22 cellular contexts compared by ENCODE assay signal in genomic region chr7:74665296-74665938, GRCh38. TPM values are rescaled to one million over a fixed set of nuclear protein-coding genes. Genes with fewer than 3 reads are reported as not detected.
DNase-seq lines count a peak whose midpoint lies in the region; ATAC-seq, FAIRE-seq and TF ChIP-seq lines count a peak whose summit lies in the region.
"Had no signal": no experiment of that assay in that cellular context is flagged by ENCODE, and none has a peak within 500 bp of the region (broad histone marks: within the 10 kb centered on the region; RNA-seq: fewer than 3 reads in every experiment).

No MANE protein-coding gene starts in this region.

- peaks cover 3 to 16% of the 10 kb centered on the region in 2 experiments for H3K36me3 ChIP-seq in GM12878 (ENCODE audit: control insufficient read depth in 2 of 2, insufficient read depth in 2 of 2, low read length in 1 of 2)
- H3K36me3 ChIP-seq in psoas muscle (ENCODE audit: insufficient read depth in 1 of 2, low read depth in 1 of 2), result peaks cover 0 to 27% of the 10 kb centered on the region in 2 donors

- WGBS in GM12878 (ENCODE audit: insufficient coverage, insufficient replicate concordance, low lambda C conversion rate, missing lambda C conversion rate), result 65% methylated on average over 12 of the region's 12 CpGs
- WGBS in psoas muscle, 3 donors, result 69 to 86% (median 75%) methylated on average over 12 of the region's 12 CpGs

- no peak overlapping the region for H3K9ac ChIP-seq in GM12878 (ENCODE audit: control insufficient read depth, insufficient read depth, low read length)

- no peak for TF ChIP-seq CTCF in GM12865 (IDR thresholded peaks at IDR 0.05; ENCODE audit: insufficient read depth, low read depth, low read length, missing control alignments)
- no peak for TF ChIP-seq CTCF in GM12878 (IDR thresholded peaks at IDR 0.05 in 2 of 3, conservative IDR thresholded peaks at IDR 0.05 in 1 of 3; ENCODE audit: control insufficient read depth in 2 of 3, extremely low read depth in 1 of 3, insufficient read depth in 1 of 3, low read depth in 3 of 3, low read length in 3 of 3)
- no peak for TF ChIP-seq CTCF in psoas muscle (IDR thresholded peaks at IDR 0.05)

- peaks cover 93% of the 10 kb centered on the region for H3K79me2 ChIP-seq in GM12878 (ENCODE audit: control insufficient read depth, insufficient read depth, low read length)

- BruUV-seq in GM12878 (replicated peaks; lab: Mats Ljungman, UMichigan), result no TSS peak

- H4K20me1 ChIP-seq in GM12878 (ENCODE audit: control insufficient read depth, insufficient read depth), result no peaks in the 10 kb centered on the region

- H3K4me3 ChIP-seq in GM12865 (ENCODE audit: low read depth, low read length) (no peak overlapping the region), GM12878 (no peak overlapping the region), psoas muscle (no peak overlapping the region)
- H3K4me3 ChIP-seq: pancreas, upper lobe of left lung had no signal

- DNase-seq in CD1c-positive myeloid dendritic cell (ENCODE audit: extremely low spot score), result peak; percentile 84
- peak; percentile 31 for DNase-seq in GM12865 (ENCODE audit: low read depth)
- no peak for DNase-seq in GM12878 (ENCODE audit: low read depth, low spot score)
- no peak for DNase-seq in psoas muscle
- DNase-seq in AG08396 (ENCODE audit: low spot score), result no peak
- DNase-seq in NCI-H446 (lab: John Stamatoyannopoulos, UW), result no peak
- DNase-seq in KBM-7, result no peak
- DNase-seq: activated CD4-positive, alpha-beta T cell treated with anti-CD3 and anti-CD28 coated beads for 48 hours; anterior cingulate cortex; Caco-2; erythroblast; foreskin melanocyte; islet precursor cell; MM.1S; naive thymus-derived CD4-positive, alpha-beta T cell; NCI-H1436 treated with DMSO at 0.1 percent for 48 hours; NCI-H69; pancreas; stimulated activated naive CD4-positive, alpha-beta T cell treated with Interleukin-2 at 50 U/mL for 16 hours had no signal

- SMC1A ChIA-PET in GM12878 (lab: Charles Lee; ENCODE audit: uncharacterized antibody, unreplicated experiment), result interaction anchor here (1.5 to 1.6 kb wide), 2 partner anchors 11 to 78 kb away, joined by 3 read pairs; no protein-coding TSS in a partner anchor

- H2AFZ ChIP-seq in GM12878 (ENCODE audit: control insufficient read depth, low read depth, low read length), result no peak overlapping the region

- ATAC-seq in GM12878 (peak; percentile 9), psoas muscle (no peak), SK-N-SH treated with all-trans-retinoic acid at 6 μM for 48 hours (no peak)
- ATAC-seq: naive thymus-derived CD4-positive, alpha-beta T cell; pancreas; Right ventricle myocardium inferior had no signal

- H3K4me1 ChIP-seq in GM12878 (ENCODE audit: control insufficient read depth, insufficient read depth, low read length) (peaks cover 22% of the 10 kb centered on the region), psoas muscle (peaks cover 63% of the 10 kb centered on the region)
- H3K4me1 ChIP-seq: Caco-2 had no signal

- peak overlapping the region; percentile 47; the same call in 1 of the 2 replicates for H3K27ac ChIP-seq in GM12878 (ENCODE audit: control insufficient read depth, insufficient read depth)
- peak overlapping the region; percentile 100 for H3K27ac ChIP-seq in psoas muscle
- H3K27ac ChIP-seq: pancreas, upper lobe of left lung had no signal

- CTCF ChIA-PET in GM12878 (lab: Yijun Ruan, JAX), result interaction anchor here (1.1 to 1.3 kb wide), 2 partner anchors 10 to 11 kb away, joined by 3 to 4 read pairs; no protein-coding TSS in a partner anchor

- POLR2A ChIA-PET in GM12878 (lab: Charles Lee), result interaction anchor here (0.6 to 1.4 kb wide), 2 partner anchors 14 to 51 kb away, joined by 3 to 4 read pairs; no protein-coding TSS in a partner anchor

- intact Hi-C loops in GM12878 (cut with micrococcal nuclease; ENCODE audit: unreplicated experiment) (loop anchor here (10.0 kb wide), 2 partner anchors 211 to 381 kb away; partner anchors contain the start of genes CLIP2 and GTF2IRD1), psoas muscle (cut with DNase I) (no loop called here)

- no peaks in the 10 kb centered on the region for H3K9me3 ChIP-seq in GM12878 (replicated peaks; ENCODE audit: control insufficient read depth, insufficient read depth, low read length)
- no peaks in the 10 kb centered on the region for H3K9me3 ChIP-seq in psoas muscle
- H3K9me3 ChIP-seq: Caco-2, pancreas, upper lobe of left lung had no signal

- H3K27me3 ChIP-seq in GM12878 (replicated peaks in 1 of 2; ENCODE audit: control insufficient read depth in 2 of 2, insufficient read depth in 2 of 2, low read length in 1 of 2) (no peaks in the 10 kb centered on the region), psoas muscle (ENCODE audit: insufficient read depth in 3 of 3, low read length in 2 of 3) (no peaks in the 10 kb centered on the region)
- H3K27me3 ChIP-seq: pancreas, upper lobe of left lung had no signal

- no peak for FAIRE-seq in GM12878 (lab: Jason Lieb, UNC)
- FAIRE-seq: pancreas had no signal

- H3K4me2 ChIP-seq in GM12878 (ENCODE audit: control insufficient read depth, insufficient read depth), result no peak overlapping the region

- RAD21 ChIA-PET in GM12878 (lab: Charles Lee; ENCODE audit: unreplicated experiment), result interaction anchor here (0.6 to 2.0 kb wide), 4 partner anchors 16 to 79 kb away, joined by 3 to 7 read pairs (median 4); no protein-coding TSS in a partner anchor

- no peak for TF ChIP-seq EP300 in GM12878 (IDR thresholded peaks at IDR 0.05; ENCODE audit: borderline replicate concordance in 1 of 2, control insufficient read depth in 1 of 2, low read depth in 2 of 2, low read length in 2 of 2)

- TF ChIP-seq POLR2A in GM12878 (IDR thresholded peaks at IDR 0.05; ENCODE audit: low read depth, low read length), result no peak

- no peak for TF ChIP-seq RAD21 in GM12878 (IDR thresholded peaks at IDR 0.05; ENCODE audit: insufficient read depth, low read depth, low read length)

- in situ Hi-C loops in GM12878 (cut with MboI), result no loop called here
- in situ Hi-C loops in KBM-7 (cut with MboI; ENCODE audit: low pct_unique_long_range_greater_than_20kb, low sequenced_read_pairs), result no loop called here

TF ChIP-seq in GM12878, 131 proteins besides CTCF, POLR2A, EP300 and RAD21 (continues in another document):
- TF ChIP-seq, protein P1, sequence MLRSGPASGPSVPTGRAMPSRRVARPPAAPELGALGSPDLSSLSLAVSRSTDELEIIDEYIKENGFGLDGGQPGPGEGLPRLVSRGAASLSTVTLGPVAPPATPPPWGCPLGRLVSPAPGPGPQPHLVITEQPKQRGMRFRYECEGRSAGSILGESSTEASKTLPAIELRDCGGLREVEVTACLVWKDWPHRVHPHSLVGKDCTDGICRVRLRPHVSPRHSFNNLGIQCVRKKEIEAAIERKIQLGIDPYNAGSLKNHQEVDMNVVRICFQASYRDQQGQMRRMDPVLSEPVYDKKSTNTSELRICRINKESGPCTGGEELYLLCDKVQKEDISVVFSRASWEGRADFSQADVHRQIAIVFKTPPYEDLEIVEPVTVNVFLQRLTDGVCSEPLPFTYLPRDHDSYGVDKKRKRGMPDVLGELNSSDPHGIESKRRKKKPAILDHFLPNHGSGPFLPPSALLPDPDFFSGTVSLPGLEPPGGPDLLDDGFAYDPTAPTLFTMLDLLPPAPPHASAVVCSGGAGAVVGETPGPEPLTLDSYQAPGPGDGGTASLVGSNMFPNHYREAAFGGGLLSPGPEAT (IDR thresholded peaks at IDR 0.05; ENCODE audit: low read depth), result peak; percentile 11; the same call in 1 of the 2 replicates
- TF ChIP-seq ZZZ3 (IDR thresholded peaks at IDR 0.05; ENCODE audit: control insufficient read depth, insufficient read length, low read depth), result no peak
- no peak for TF ChIP-seq ESRRA (IDR thresholded peaks at IDR 0.05; ENCODE audit: low read length)

TF ChIP-seq in SK-N-SH treated with all-trans-retinoic acid at 6 μM for 48 hours, 23 proteins besides CTCF, POLR2A, EP300 and RAD21 (continues in another document):
- TF ChIP-seq ZFP3 (CRISPR knock-in tag; IDR thresholded peaks at IDR 0.05), result no peak

RNA-seq across cellular contexts. Expression of gene GTF2I, which starts 7.9 kb away (rescaled TPM):
- 954 and 1,033 TPM in 2 replicates for total RNA-seq in GM12878 (2013; cell fraction: nucleolus; rRNA removed)
- total RNA-seq in GM12878 (2014; rRNA removed) (86.8 and 91.0 TPM in 2 replicates), GM12878 (2014; rRNA removed; fragmentation: Illumina TruSeq; extraction: Trizol) (92.6 and 94.3 TPM in 2 replicates), GM12878 (2021) (161 and 172 TPM in 2 replicates), psoas muscle (100 to 1,000 TPM in 3 of 4 donors, 10 to 100 TPM in 1; 96.4 to 191 (median 136) TPM)
- polyA plus RNA-seq in GM12878 (2011; ENCODE audit: low read depth), result 56.9 TPM
- polyA plus RNA-seq in GM12878 (2011; rRNA removed) (99.5 and 103 TPM in 2 replicates), GM12878 (2014; fragmentation: Illumina TruSeq; extraction: Trizol) (114 and 142 TPM in 2 replicates), GM12878 (2014; fragmentation: Nextera tagmentation; extraction: Ambion mirVana) (1 to 10 TPM; 6.7 to 8.8 TPM), GM12878 (2014; rRNA removed) (80.9 and 115 TPM in 2 replicates), GM12878 (2016; fragmentation: Nextera tagmentation; extraction: Ambion mirVana) (100 to 1,000 TPM; 144 to 156 TPM), psoas muscle (10 to 100 TPM; 29.2 to 84.9 (median 34.0) TPM)
- 51.8 and 65.7 TPM in 2 replicates for polyA plus RNA-seq in GM12878 (2011; cell fraction: cytosol; rRNA removed)
- 216 and 249 TPM in 2 replicates for polyA plus RNA-seq in GM12878 (2011; cell fraction: nucleus; rRNA removed)
- polyA plus RNA-seq in GM12878 (2012), result 70.6 and 91.5 TPM in 2 replicates
- 54.3 and 73.6 TPM in 2 replicates for polyA minus RNA-seq in GM12878 (2011; rRNA and poly(A)+ RNA removed)
- 43.3 and 62.4 TPM in 2 replicates for polyA minus RNA-seq in GM12878 (2011; cell fraction: cytosol; rRNA and poly(A)+ RNA removed)
- polyA minus RNA-seq in GM12878 (2011; cell fraction: nucleus; rRNA and poly(A)+ RNA removed), result 91.3 and 179 TPM in 2 replicates

Comparison
In these comparisons a context has a peak if more than half of its experiments do, and no peak if none do; other contexts are left out.
1. DNase-seq: peak in CD1c-positive myeloid dendritic cell (single experiment) and GM12865 (single experiment); none in GM12878 (single experiment), psoas muscle (0 of 2), AG08396 (single experiment), NCI-H446 (0 of 2) and KBM-7 (single experiment).